In genomic region chrX:130851569-130851968, GRCh38 we compare ENCODE assay signal across 24 cellular contexts.
"Had no signal": no experiment of that assay in that cellular context is flagged by ENCODE, and none has a peak within 500 bp of the region (broad histone marks: within the 10 kb centered on the region; RNA-seq: fewer than 3 reads in every experiment).

No MANE protein-coding gene starts in this region.

- H3K27me3 Mint-ChIP-seq: activated CD4-positive, alpha-beta memory T cell treated with anti-CD3 and anti-CD28 coated beads, Interleukin-2, amount 10 ng/mL, durations not matched to agents 7 days and 5 days; activated CD4-positive, alpha-beta T cell treated with anti-CD3 and anti-CD28 coated beads, Interleukin-2, amount 10 ng/mL, durations not matched to agents 7 days and 5 days; effector memory CD8-positive, alpha-beta T cell had no signal

- H3K27me3 ChIP-seq: heart left ventricle, suprapubic skin, tibial artery, upper lobe of right lung had no signal

- H3K9me3 ChIP-seq: suprapubic skin, tibial artery, upper lobe of right lung had no signal

- H3K27ac Mint-ChIP-seq: activated CD4-positive, alpha-beta memory T cell treated with anti-CD3 and anti-CD28 coated beads, Interleukin-2, amount 10 ng/mL, durations not matched to agents 7 days and 5 days; activated CD4-positive, alpha-beta T cell treated with anti-CD3 and anti-CD28 coated beads, Interleukin-2, amount 10 ng/mL, durations not matched to agents 7 days and 5 days; activated naive CD4-positive, alpha-beta T cell treated with anti-CD3 and anti-CD28 coated beads, Interleukin-2, amount 50 U/mL, for 72 hours; effector memory CD8-positive, alpha-beta T cell; immature natural killer cell had no signal

- ATAC-seq: activated T-cell treated with anti-CD3 and anti-CD28 coated beads, Interleukin-2, amount 50 U/mL, for 4 hours; effector memory CD8-positive, alpha-beta T cell; heart left ventricle; left colon; right cardiac atrium; upper lobe of right lung had no signal

- H3K36me3 ChIP-seq: heart left ventricle, suprapubic skin, tibial artery, upper lobe of right lung had no signal

- H3K4me3 Mint-ChIP-seq: activated CD4-positive, alpha-beta memory T cell treated with anti-CD3 and anti-CD28 coated beads, Interleukin-2, amount 10 ng/mL, durations not matched to agents 7 days and 5 days; activated CD4-positive, alpha-beta T cell treated with anti-CD3 and anti-CD28 coated beads, Interleukin-2, amount 10 ng/mL, durations not matched to agents 7 days and 5 days; activated T-cell treated with anti-CD3 and anti-CD28 coated beads, Interleukin-2, amount 50 U/mL, for 4 hours; brain; effector memory CD8-positive, alpha-beta T cell; immature natural killer cell; nephron had no signal

- H3K4me1 ChIP-seq: suprapubic skin, tibial artery, upper lobe of right lung had no signal

- DNase-seq: activated CD4-positive, alpha-beta memory T cell treated with anti-CD3 and anti-CD28 coated beads, Interleukin-2, amount 10 ng/mL, durations not matched to agents 7 days and 5 days; activated CD4-positive, alpha-beta T cell treated with anti-CD3 and anti-CD28 coated beads, Interleukin-2, amount 10 ng/mL, durations not matched to agents 7 days and 5 days; activated CD4-positive, CD25-positive, alpha-beta regulatory T cell treated with anti-CD3 and anti-CD28 coated beads, Interleukin-2, amount 50 U/mL, for 72 hours; activated CD8-positive, alpha-beta memory T cell treated with anti-CD3 and anti-CD28 coated beads, Interleukin-2, amount 50 U/mL, for 48 hours; activated naive CD4-positive, alpha-beta T cell; activated T-cell treated with anti-CD3 and anti-CD28 coated beads, Interleukin-2, amount 50 U/mL, for 4 hours; cortex of kidney; effector memory CD8-positive, alpha-beta T cell; erythroblast; heart left ventricle; immature natural killer cell; kidney; left colon; mammary epithelial cell; posterior cingulate gyrus; right cardiac atrium; stimulated activated CD4-positive, alpha-beta T cell treated with anti-CD3 and anti-CD28 coated beads, Interleukin-15, amount 100 ng/mL, for 24 hours; stimulated activated naive CD4-positive, alpha-beta T cell; tibial artery; upper lobe of right lung had no signal

- H3K4me3 ChIP-seq: heart left ventricle, suprapubic skin, tibial artery, upper lobe of right lung had no signal

- H3K27ac ChIP-seq: heart left ventricle, suprapubic skin, tibial artery, upper lobe of right lung had no signal

- H3K9me3 Mint-ChIP-seq: activated CD4-positive, alpha-beta memory T cell treated with anti-CD3 and anti-CD28 coated beads, Interleukin-2, amount 10 ng/mL, durations not matched to agents 7 days and 5 days; activated CD4-positive, alpha-beta T cell treated with anti-CD3 and anti-CD28 coated beads, Interleukin-2, amount 10 ng/mL, durations not matched to agents 7 days and 5 days; activated T-cell treated with anti-CD3 and anti-CD28 coated beads, Interleukin-2, amount 50 U/mL, for 4 hours; effector memory CD8-positive, alpha-beta T cell; immature natural killer cell had no signal
